In the genomic region with DNA sequence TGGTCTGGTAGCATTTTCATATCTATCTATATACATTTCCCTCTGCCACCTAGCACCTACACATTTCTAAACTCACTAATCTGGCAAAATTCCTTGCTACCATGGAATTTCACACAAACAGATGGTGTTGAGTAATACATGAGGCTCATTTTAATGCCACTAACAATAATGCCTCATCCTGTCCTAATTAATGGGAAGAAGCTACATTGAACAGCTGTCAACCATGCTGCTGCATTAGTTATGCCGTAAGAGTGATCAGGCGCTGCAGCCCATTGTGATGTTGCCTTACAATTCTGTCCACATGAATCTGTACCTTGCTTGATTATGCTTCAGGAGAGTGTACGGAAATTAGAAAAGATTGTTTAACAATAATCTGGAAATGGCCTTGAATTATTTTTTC, we compare ENCODE assay signal across 1 cellular context.
A peak's percentile ranks its signal among the peaks of the same experiment; 100 is the strongest.
TF ChIP-seq lines count a peak whose summit lies in the region.

No MANE protein-coding gene starts in this region.

TF ChIP-seq in IMR-90, 13 proteins besides CTCF, POLR2A, EP300 and RAD21:
- no peak for TF ChIP-seq RFX5 (IDR thresholded peaks at IDR 0.05; ENCODE audit: low read depth, low read length)
- peak; percentile 44; the same call in 1 of the 2 replicates for TF ChIP-seq CEBPB (IDR thresholded peaks at IDR 0.05; ENCODE audit: low read depth, low read length)
